ENCODE assay signal across 1 cellular context in the genomic region with DNA sequence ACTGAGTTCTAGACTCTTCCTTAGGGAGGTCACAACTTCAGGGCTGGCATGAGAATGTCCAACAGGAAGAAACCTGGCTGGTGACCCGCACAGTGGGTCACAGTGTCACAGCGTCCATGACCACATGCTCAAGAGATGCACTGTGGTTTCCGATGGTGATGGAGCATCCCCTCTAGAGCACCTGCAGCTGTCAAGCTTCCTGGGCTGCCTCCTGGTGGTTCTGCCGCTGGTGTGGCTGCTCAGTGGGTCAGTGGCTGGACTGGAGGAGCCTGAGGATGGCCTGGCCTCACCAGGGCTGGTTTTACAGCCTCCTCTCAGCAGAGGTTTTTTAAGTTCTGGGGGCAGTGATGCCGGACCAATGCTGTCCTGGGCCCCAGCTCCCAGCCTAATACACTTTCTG.
TF ChIP-seq lines count a peak whose summit lies in the region.

No MANE protein-coding gene starts in this region.

TF ChIP-seq in GM23338, 12 proteins besides CTCF, POLR2A, EP300 and RAD21 (continued from another document):
- TF ChIP-seq, protein P1, sequence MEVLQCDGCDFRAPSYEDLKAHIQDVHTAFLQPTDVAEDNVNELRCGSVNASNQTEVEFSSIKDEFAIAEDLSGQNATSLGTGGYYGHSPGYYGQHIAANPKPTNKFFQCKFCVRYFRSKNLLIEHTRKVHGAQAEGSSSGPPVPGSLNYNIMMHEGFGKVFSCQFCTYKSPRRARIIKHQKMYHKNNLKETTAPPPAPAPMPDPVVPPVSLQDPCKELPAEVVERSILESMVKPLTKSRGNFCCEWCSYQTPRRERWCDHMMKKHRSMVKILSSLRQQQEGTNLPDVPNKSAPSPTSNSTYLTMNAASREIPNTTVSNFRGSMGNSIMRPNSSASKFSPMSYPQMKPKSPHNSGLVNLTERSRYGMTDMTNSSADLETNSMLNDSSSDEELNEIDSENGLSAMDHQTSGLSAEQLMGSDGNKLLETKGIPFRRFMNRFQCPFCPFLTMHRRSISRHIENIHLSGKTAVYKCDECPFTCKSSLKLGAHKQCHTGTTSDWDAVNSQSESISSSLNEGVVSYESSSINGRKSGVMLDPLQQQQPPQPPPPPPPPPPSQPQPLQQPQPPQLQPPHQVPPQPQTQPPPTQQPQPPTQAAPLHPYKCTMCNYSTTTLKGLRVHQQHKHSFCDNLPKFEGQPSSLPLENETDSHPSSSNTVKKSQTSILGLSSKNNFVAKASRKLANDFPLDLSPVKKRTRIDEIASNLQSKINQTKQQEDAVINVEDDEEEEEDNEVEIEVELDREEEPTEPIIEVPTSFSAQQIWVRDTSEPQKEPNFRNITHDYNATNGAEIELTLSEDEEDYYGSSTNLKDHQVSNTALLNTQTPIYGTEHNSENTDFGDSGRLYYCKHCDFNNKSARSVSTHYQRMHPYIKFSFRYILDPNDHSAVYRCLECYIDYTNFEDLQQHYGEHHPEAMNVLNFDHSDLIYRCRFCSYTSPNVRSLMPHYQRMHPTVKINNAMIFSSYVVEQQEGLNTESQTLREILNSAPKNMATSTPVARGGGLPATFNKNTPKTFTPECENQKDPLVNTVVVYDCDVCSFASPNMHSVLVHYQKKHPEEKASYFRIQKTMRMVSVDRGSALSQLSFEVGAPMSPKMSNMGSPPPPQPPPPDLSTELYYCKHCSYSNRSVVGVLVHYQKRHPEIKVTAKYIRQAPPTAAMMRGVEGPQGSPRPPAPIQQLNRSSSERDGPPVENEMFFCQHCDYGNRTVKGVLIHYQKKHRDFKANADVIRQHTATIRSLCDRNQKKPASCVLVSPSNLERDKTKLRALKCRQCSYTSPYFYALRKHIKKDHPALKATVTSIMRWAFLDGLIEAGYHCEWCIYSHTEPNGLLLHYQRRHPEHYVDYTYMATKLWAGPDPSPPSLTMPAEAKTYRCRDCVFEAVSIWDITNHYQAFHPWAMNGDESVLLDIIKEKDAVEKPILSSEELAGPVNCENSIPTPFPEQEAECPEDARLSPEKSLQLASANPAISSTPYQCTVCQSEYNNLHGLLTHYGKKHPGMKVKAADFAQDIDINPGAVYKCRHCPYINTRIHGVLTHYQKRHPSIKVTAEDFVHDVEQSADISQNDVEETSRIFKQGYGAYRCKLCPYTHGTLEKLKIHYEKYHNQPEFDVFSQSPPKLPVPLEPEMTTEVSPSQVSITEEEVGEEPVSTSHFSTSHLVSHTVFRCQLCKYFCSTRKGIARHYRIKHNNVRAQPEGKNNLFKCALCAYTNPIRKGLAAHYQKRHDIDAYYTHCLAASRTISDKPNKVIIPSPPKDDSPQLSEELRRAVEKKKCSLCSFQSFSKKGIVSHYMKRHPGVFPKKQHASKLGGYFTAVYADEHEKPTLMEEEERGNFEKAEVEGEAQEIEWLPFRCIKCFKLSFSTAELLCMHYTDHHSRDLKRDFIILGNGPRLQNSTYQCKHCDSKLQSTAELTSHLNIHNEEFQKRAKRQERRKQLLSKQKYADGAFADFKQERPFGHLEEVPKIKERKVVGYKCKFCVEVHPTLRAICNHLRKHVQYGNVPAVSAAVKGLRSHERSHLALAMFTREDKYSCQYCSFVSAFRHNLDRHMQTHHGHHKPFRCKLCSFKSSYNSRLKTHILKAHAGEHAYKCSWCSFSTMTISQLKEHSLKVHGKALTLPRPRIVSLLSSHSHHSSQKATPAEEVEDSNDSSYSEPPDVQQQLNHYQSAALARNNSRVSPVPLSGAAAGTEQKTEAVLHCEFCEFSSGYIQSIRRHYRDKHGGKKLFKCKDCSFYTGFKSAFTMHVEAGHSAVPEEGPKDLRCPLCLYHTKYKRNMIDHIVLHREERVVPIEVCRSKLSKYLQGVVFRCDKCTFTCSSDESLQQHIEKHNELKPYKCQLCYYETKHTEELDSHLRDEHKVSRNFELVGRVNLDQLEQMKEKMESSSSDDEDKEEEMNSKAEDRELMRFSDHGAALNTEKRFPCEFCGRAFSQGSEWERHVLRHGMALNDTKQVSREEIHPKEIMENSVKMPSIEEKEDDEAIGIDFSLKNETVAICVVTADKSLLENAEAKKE (CRISPR knock-in tag; IDR thresholded peaks at IDR 0.05): no peak
- TF ChIP-seq ZNF114 (CRISPR knock-in tag; IDR thresholded peaks at IDR 0.05) (no peak), JUNB (IDR thresholded peaks at IDR 0.05; ENCODE audit: unreplicated experiment) (no peak), POLR2AphosphoS5 (IDR thresholded peaks at IDR 0.05; ENCODE audit: low read depth) (no peak), STAT1 (IDR thresholded peaks at IDR 0.05; ENCODE audit: unreplicated experiment) (no peak)
